Comparison of ENCODE assay signal across 26 cellular contexts in genomic region chr4:89684536-89684935, GRCh38.
"Had no signal": no experiment of that assay in that cellular context is flagged by ENCODE, and none has a peak within 500 bp of the region (broad histone marks: within the 10 kb centered on the region; RNA-seq: fewer than 3 reads in every experiment).

No MANE protein-coding gene starts in this region.

- H3K27ac ChIP-seq: Peyer's patch, RWPE1, SJCRH30 had no signal

- FAIRE-seq: K562 had no signal

- H3K27ac Mint-ChIP-seq: activated CD4-positive, alpha-beta memory T cell treated with anti-CD3 and anti-CD28 coated beads, Interleukin-2, amount 10 ng/mL, durations not matched to agents 7 days and 5 days; activated CD4-positive, alpha-beta T cell treated with anti-CD3 and anti-CD28 coated beads for 36 hours; activated naive CD4-positive, alpha-beta T cell treated with anti-CD3 and anti-CD28 coated beads, Interleukin-2, amount 10 ng/mL, durations not matched to agents 7 days and 5 days; activated naive CD8-positive, alpha-beta T cell treated with anti-CD3 and anti-CD28 coated beads for 36 hours; activated T-cell treated with anti-CD3 and anti-CD28 coated beads, Interleukin-2, amount 50 U/mL, for 72 hours; activated T-helper 2 cell treated with anti-CD3 and anti-CD28 coated beads, Interferon-gamma antibody, Interleukin-2, Interleukin-4, amounts not matched to agents 10 μg/mL and 5 μg/mL and 100 μg/mL, durations not matched to agents 14 hours and 24 hours and 36 hours; T-helper 1 cell treated with Interleukin-12 subunit alpha and Interleukin-12 subunit beta and Interleukin-4 antibody, amounts not matched to agents 30 μg/mL and 1 μg/mL, for 36 hours had no signal

- H3K4me1 ChIP-seq: Peyer's patch had no signal

- H3K9me3 ChIP-seq: Peyer's patch, SJCRH30, SK-N-SH had no signal

- H3K36me3 Mint-ChIP-seq: activated naive CD4-positive, alpha-beta T cell treated with anti-CD3 and anti-CD28 coated beads, Interleukin-2, amount 10 ng/mL, durations not matched to agents 7 days and 5 days; activated naive CD8-positive, alpha-beta T cell treated with anti-CD3 and anti-CD28 coated beads for 36 hours had no signal

- H3K27me3 ChIP-seq: Peyer's patch, SJCRH30 had no signal

- H3K9me3 Mint-ChIP-seq: activated CD4-positive, alpha-beta memory T cell treated with anti-CD3 and anti-CD28 coated beads, Interleukin-2, amount 10 ng/mL, durations not matched to agents 7 days and 5 days; activated naive CD8-positive, alpha-beta T cell treated with anti-CD3 and anti-CD28 coated beads for 36 hours; activated T-helper 2 cell treated with anti-CD3 and anti-CD28 coated beads, Interferon-gamma antibody, Interleukin-2, Interleukin-4, amounts not matched to agents 10 μg/mL and 5 μg/mL and 100 μg/mL, durations not matched to agents 14 hours and 24 hours and 36 hours; central memory CD8-positive, alpha-beta T cell had no signal

- H3K4me1 Mint-ChIP-seq: central memory CD8-positive, alpha-beta T cell had no signal

- ATAC-seq: activated CD4-positive, alpha-beta T cell treated with anti-CD3 and anti-CD28 coated beads for 36 hours; activated T-cell treated with anti-CD3 and anti-CD28 coated beads, Interleukin-2, amount 50 U/mL, for 72 hours; K562 had no signal

- DNase-seq: activated CD4-positive, alpha-beta memory T cell treated with anti-CD3 and anti-CD28 coated beads, Interleukin-2, amount 10 ng/mL, durations not matched to agents 7 days and 5 days; activated CD4-positive, alpha-beta T cell treated with anti-CD3 and anti-CD28 coated beads for 36 hours; activated CD4-positive, alpha-beta T cell treated with anti-CD3 and anti-CD28 coated beads, Interleukin-2, amount 50 U/mL, for 1 hour; activated CD4-positive, CD25-positive, alpha-beta regulatory T cell; activated gamma-delta T cell treated with Interleukin-2 at 50 U/mL for 16 hours; activated naive CD4-positive, alpha-beta T cell treated with anti-CD3 and anti-CD28 coated beads, Interleukin-2, amount 10 ng/mL, durations not matched to agents 7 days and 5 days; activated naive CD8-positive, alpha-beta T cell treated with anti-CD3 and anti-CD28 coated beads for 36 hours; activated T-cell treated with anti-CD3 and anti-CD28 coated beads, Interleukin-2, amount 50 U/mL, for 72 hours; anterior cingulate cortex; Karpas-422; NCI-H1105 treated with DMSO at 0.1 percent for 48 hours; NCI-H1436 treated with DMSO at 0.1 percent for 48 hours; NCI-H187; NCI-H2081; NCI-H510A treated with DMSO at 0.1 percent for 48 hours; NCI-H69; Peyer's patch; Right ventricle myocardium superior; SJCRH30; SK-N-SH; SW 1271 had no signal

- H3K4me3 Mint-ChIP-seq: activated CD4-positive, alpha-beta memory T cell treated with anti-CD3 and anti-CD28 coated beads, Interleukin-2, amount 10 ng/mL, durations not matched to agents 7 days and 5 days; activated CD4-positive, alpha-beta T cell treated with anti-CD3 and anti-CD28 coated beads for 36 hours; activated naive CD4-positive, alpha-beta T cell treated with anti-CD3 and anti-CD28 coated beads, Interleukin-2, amount 10 ng/mL, durations not matched to agents 7 days and 5 days; activated naive CD8-positive, alpha-beta T cell treated with anti-CD3 and anti-CD28 coated beads for 36 hours; activated T-cell treated with anti-CD3 and anti-CD28 coated beads, Interleukin-2, amount 50 U/mL, for 72 hours; central memory CD8-positive, alpha-beta T cell; T-helper 1 cell treated with Interleukin-12 subunit alpha and Interleukin-12 subunit beta and Interleukin-4 antibody, amounts not matched to agents 30 μg/mL and 1 μg/mL, for 36 hours had no signal

- H3K36me3 ChIP-seq: Peyer's patch, SJCRH30 had no signal

- H3K4me3 ChIP-seq: K562, Peyer's patch, SJCRH30 had no signal

- H3K4me2 ChIP-seq: SK-N-SH had no signal

- H3K9ac ChIP-seq: SK-N-SH had no signal
